ENCODE assay signal across 18 cellular contexts in genomic region chr11:26186389-26186788, GRCh38.
"Had no signal": no experiment of that assay in that cellular context is flagged by ENCODE, and none has a peak within 500 bp of the region (broad histone marks: within the 10 kb centered on the region; RNA-seq: fewer than 3 reads in every experiment).

No MANE protein-coding gene starts in this region.

- H2AFZ ChIP-seq: hepatocyte had no signal

- H3K4me2 ChIP-seq: hepatocyte had no signal

- H3K27me3 ChIP-seq: hepatocyte, neutrophil, right lobe of liver had no signal

- H3K79me2 ChIP-seq: hepatocyte had no signal

- H3K4me3 ChIP-seq: hepatocyte, mucosa of descending colon, psoas muscle, right lobe of liver had no signal

- FAIRE-seq: islet of Langerhans, urothelium cell line had no signal

- ATAC-seq: left lobe of liver; mucosa of descending colon; naive thymus-derived CD8-positive, alpha-beta T cell; psoas muscle had no signal

- H3K36me3 ChIP-seq: neutrophil, right lobe of liver had no signal

- H3K4me1 ChIP-seq: psoas muscle had no signal

- H3K9me3 ChIP-seq: mucosa of descending colon, neutrophil, psoas muscle, right lobe of liver had no signal

- H3K27ac ChIP-seq: neutrophil, psoas muscle had no signal

- DNase-seq: cortex of kidney; effector memory CD4-positive, alpha-beta T cell; erythroblast; foreskin melanocyte; head of caudate nucleus; mammary epithelial cell; mucosa of descending colon; naive thymus-derived CD8-positive, alpha-beta T cell; psoas muscle; retina; right lobe of liver; stimulated activated CD4-positive, alpha-beta T cell treated with anti-CD3 and anti-CD28 coated beads, Interleukin-2, amount 100 ng/mL, for 24 hours; stimulated activated naive CD4-positive, alpha-beta T cell had no signal
